10 cellular contexts compared by ENCODE assay signal in the genomic region with DNA sequence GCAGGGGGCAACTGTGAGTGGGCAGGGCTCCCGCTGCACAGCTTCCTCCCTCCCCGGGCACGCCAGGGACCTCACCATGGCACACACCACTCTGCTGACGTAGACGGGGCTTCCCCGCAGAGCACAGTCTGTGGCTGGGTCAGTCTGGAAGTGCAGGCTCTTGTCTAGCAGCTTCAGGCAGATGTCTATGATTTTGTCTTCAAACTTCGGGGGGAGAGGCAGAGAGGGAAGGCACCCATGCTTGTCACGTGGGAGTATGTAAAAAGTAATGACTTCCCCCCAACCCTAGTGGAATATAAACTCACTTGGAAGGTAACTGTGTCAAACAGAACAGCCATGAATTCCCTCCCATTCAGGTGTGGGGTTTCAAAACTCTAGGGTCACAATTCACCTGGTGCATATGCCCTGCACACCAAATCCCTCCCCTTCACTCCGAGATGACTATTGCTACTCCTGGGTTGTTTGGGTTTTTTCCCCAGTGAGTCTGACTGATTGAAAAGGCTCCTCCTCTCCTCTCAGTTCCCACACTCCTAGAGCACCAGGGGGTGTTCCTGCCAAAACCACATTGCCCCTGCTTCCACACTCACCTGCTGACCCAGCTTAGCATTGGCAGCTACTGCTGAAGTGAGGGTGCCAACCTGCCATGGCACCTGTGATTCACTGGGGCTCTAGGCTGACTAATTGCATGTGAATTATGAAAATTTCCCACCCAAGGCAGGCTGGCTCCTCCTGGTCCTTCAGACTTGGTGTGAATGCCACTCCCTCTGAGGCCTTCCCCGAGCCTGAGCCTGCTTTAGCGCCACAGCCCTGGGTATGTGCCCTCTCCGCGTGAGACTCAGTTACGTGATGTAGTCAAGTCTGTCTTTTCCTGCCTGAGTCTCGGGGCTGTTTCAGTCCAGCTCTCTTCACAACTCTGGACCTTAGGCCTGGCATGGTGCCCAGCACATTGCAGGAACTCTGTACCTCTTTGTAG. TPM values are rescaled to one million over a fixed set of nuclear protein-coding genes. Genes with fewer than 3 reads are reported as not detected.
DNase-seq lines count a peak whose midpoint lies in the region; ATAC-seq and TF ChIP-seq lines count a peak whose summit lies in the region.
"Had no signal": no experiment of that assay in that cellular context is flagged by ENCODE, and none has a peak within 500 bp of the region (broad histone marks: within the 10 kb centered on the region; RNA-seq: fewer than 3 reads in every experiment).

No MANE protein-coding gene starts in this region.

- H3K4me1 ChIP-seq in mucosa of descending colon (ENCODE audit: low read depth) (no peaks in the 10 kb centered on the region), colonic mucosa (no peaks in the 10 kb centered on the region)
- H3K4me1 ChIP-seq: upper lobe of left lung had no signal

- DNase-seq in activated T-cell treated with anti-CD3 and anti-CD28 coated beads for 24 hours (ENCODE audit: low read depth) (peak; percentile 2), mucosa of descending colon (peak in 1 of 3 donors; percentile 27), HuH-7.5 (ENCODE audit: low spot score) (no peak), colonic mucosa (no peak)
- DNase-seq in activated T-cell treated with anti-CD3 and anti-CD28 coated beads, Interleukin-2, amount 50 U/mL, for 1 hour, result no peak
- peak; percentile 57 for DNase-seq in activated naive CD8-positive, alpha-beta T cell treated with anti-CD3 and anti-CD28 coated beads, Interleukin-2, amount 50 U/mL, for 24 hours

- H3K27ac Mint-ChIP-seq in activated naive CD8-positive, alpha-beta T cell treated with anti-CD3 and anti-CD28 coated beads, Interleukin-2, amount 50 U/mL, for 24 hours, result peak overlapping the region; percentile 39

- intact Hi-C loops in mucosa of descending colon (cut with DNase I, micrococcal nuclease) (no loop called here), colonic mucosa (cut with DNase I) (no loop called here)

- no peak overlapping the region for H3K4me3 Mint-ChIP-seq in activated naive CD8-positive, alpha-beta T cell treated with anti-CD3 and anti-CD28 coated beads, Interleukin-2, amount 50 U/mL, for 24 hours

- peaks cover 59% of the 10 kb centered on the region for H3K4me1 Mint-ChIP-seq in activated naive CD8-positive, alpha-beta T cell treated with anti-CD3 and anti-CD28 coated beads, Interleukin-2, amount 50 U/mL, for 24 hours

- H3K9me3 ChIP-seq in mucosa of descending colon, result no peaks in the 10 kb centered on the region
- H3K9me3 ChIP-seq in colonic mucosa, result no peaks in the 10 kb centered on the region
- H3K9me3 ChIP-seq: upper lobe of left lung had no signal

- H3K9ac ChIP-seq in colonic mucosa (ENCODE audit: low read depth in 2 of 2, low read length in 2 of 2), result no peak overlapping the region

- H3K27ac ChIP-seq in colonic mucosa, result no peak overlapping the region
- H3K27ac ChIP-seq: upper lobe of left lung had no signal

- TF ChIP-seq CTCF in mucosa of descending colon (IDR thresholded peaks at IDR 0.05) (no peak), colonic mucosa (IDR thresholded peaks at IDR 0.05) (no peak)

- H3K27me3 Mint-ChIP-seq in activated naive CD8-positive, alpha-beta T cell treated with anti-CD3 and anti-CD28 coated beads, Interleukin-2, amount 50 U/mL, for 24 hours, result peaks cover 2% of the 10 kb centered on the region

- H3K4me3 ChIP-seq in mucosa of descending colon (no peak overlapping the region), colonic mucosa (no peak overlapping the region)
- H3K4me3 ChIP-seq: upper lobe of left lung had no signal

- H3K27me3 ChIP-seq in colonic mucosa, result no peaks in the 10 kb centered on the region
- H3K27me3 ChIP-seq: upper lobe of left lung had no signal

- H3K36me3 ChIP-seq in mucosa of descending colon (ENCODE audit: low read depth) (no peaks in the 10 kb centered on the region), colonic mucosa (no peaks in the 10 kb centered on the region)
- H3K36me3 ChIP-seq: upper lobe of left lung had no signal

- H3K36me3 Mint-ChIP-seq in activated naive CD8-positive, alpha-beta T cell treated with anti-CD3 and anti-CD28 coated beads, Interleukin-2, amount 50 U/mL, for 24 hours (ENCODE audit: low read depth), result no peaks in the 10 kb centered on the region

- no peaks in the 10 kb centered on the region for H3K9me3 Mint-ChIP-seq in activated naive CD8-positive, alpha-beta T cell treated with anti-CD3 and anti-CD28 coated beads, Interleukin-2, amount 50 U/mL, for 24 hours

- peak; percentile 44 for ATAC-seq in HG03135 (IDR thresholded peaks at IDR 0.05; ENCODE audit: unreplicated experiment)
- peak; percentile 58 for ATAC-seq in activated naive CD8-positive, alpha-beta T cell treated with anti-CD3 and anti-CD28 coated beads, Interleukin-2, amount 50 U/mL, for 24 hours
- peak; percentile 52 for ATAC-seq in mucosa of descending colon
- ATAC-seq in GM18519 (IDR thresholded peaks at IDR 0.05; ENCODE audit: low FRiP score, unreplicated experiment), result no peak

RNA-seq across cellular contexts. Expression of a gene that starts 13.0 kb away (rescaled TPM):
- total RNA-seq in mucosa of descending colon (not detected), colonic mucosa (not detected)

RNA-seq across cellular contexts. Expression of a gene that starts 32.9 kb away (rescaled TPM):
- not detected for total RNA-seq in mucosa of descending colon
- total RNA-seq in colonic mucosa, result not detected
- total RNA-seq: T-helper 1 cell treated with Interleukin-12 subunit alpha and Interleukin-12 subunit beta and Interleukin-4 antibody, amounts not matched to agents 30 ng/mL and 1 ng/mL, for 36 hours had no signal

RNA-seq across cellular contexts. Expression of a gene that starts 48.3 kb away (rescaled TPM):
- total RNA-seq in mucosa of descending colon (not detected), colonic mucosa (not detected)
- total RNA-seq: T-helper 1 cell treated with Interleukin-12 subunit alpha and Interleukin-12 subunit beta and Interleukin-4 antibody, amounts not matched to agents 30 ng/mL and 1 ng/mL, for 36 hours; upper lobe of left lung had no signal

Comparison
In these comparisons a context has a peak if more than half of its experiments do, and no peak if none do; other contexts are left out.
1. DNase-seq: peak in activated T-cell treated with anti-CD3 and anti-CD28 coated beads for 24 hours (single experiment) and activated naive CD8-positive, alpha-beta T cell treated with anti-CD3 and anti-CD28 coated beads, Interleukin-2, amount 50 U/mL, for 24 hours (single experiment); none in activated T-cell treated with anti-CD3 and anti-CD28 coated beads, Interleukin-2, amount 50 U/mL, for 1 hour (single experiment), HuH-7.5 (single experiment) and colonic mucosa (single experiment).